In genomic region chr13:32530841-32531253, GRCh38 we compare ENCODE assay signal across 8 cellular contexts. TPM values are rescaled to one million over a fixed set of nuclear protein-coding genes. Genes with fewer than 3 reads are reported as not detected.
A peak's percentile ranks its signal among the peaks of the same experiment; 100 is the strongest.
DNase-seq lines count a peak whose midpoint lies in the region; ATAC-seq and TF ChIP-seq lines count a peak whose summit lies in the region.

No MANE protein-coding gene starts in this region.

- H3K27ac ChIP-seq in right atrium auricular region (peak overlapping the region in 1 of 2 donors; percentile 51), vagina (peak overlapping the region; percentile 25), neural progenitor cell (no peak overlapping the region)

- no peak overlapping the region for H3K9ac ChIP-seq in neural progenitor cell

- H3K4me1 ChIP-seq in right atrium auricular region = peaks cover 0 to 77% of the 10 kb centered on the region in 2 donors
- H3K4me1 ChIP-seq in vagina = peaks cover 91% of the 10 kb centered on the region
- H3K4me1 ChIP-seq in neural progenitor cell = no peaks in the 10 kb centered on the region

- no peaks in the 10 kb centered on the region for H3K9me3 ChIP-seq in right atrium auricular region
- no peaks in the 10 kb centered on the region for H3K9me3 ChIP-seq in vagina
- no peaks in the 10 kb centered on the region for H3K9me3 ChIP-seq in neural progenitor cell (ENCODE audit: low read depth)

- peak; percentile 42 for ATAC-seq in Right ventricle myocardium superior (ENCODE audit: poor library complexity)
- ATAC-seq in HG03135 (IDR thresholded peaks at IDR 0.05; ENCODE audit: unreplicated experiment) = peak; percentile 64

- peaks cover 56% of the 10 kb centered on the region for H4K20me1 ChIP-seq in neural progenitor cell (ENCODE audit: low read depth)

- H3K27me3 Mint-ChIP-seq in neural progenitor cell (ENCODE audit: insufficient read depth, low read depth) = no peaks in the 10 kb centered on the region

- H3F3A ChIP-seq in neural progenitor cell (ENCODE audit: low read depth) = no peaks in the 10 kb centered on the region

- H3K79me2 ChIP-seq in neural progenitor cell (ENCODE audit: low read depth) = peaks cover 91% of the 10 kb centered on the region

- H3K4me2 ChIP-seq in neural progenitor cell = no peak overlapping the region

- H3K36me3 ChIP-seq in right atrium auricular region = peaks cover 7% of the 10 kb centered on the region
- peaks cover 0 to 8% of the 10 kb centered on the region in 2 donors for H3K36me3 ChIP-seq in vagina
- H3K36me3 ChIP-seq in neural progenitor cell = peaks cover 15% of the 10 kb centered on the region

- DNase-seq in Right ventricle myocardium superior (no peak), right atrium auricular region (ENCODE audit: low spot score) (no peak), amniotic epithelial cell (ENCODE audit: low read depth) (peak; percentile 77), left kidney (ENCODE audit: low read depth, low spot score) (peak; percentile 41), vagina (ENCODE audit: extremely low spot score in 2 of 2) (no peak), SIG-M5 (lab: John Stamatoyannopoulos, UW) (no peak), neural progenitor cell (ENCODE audit: low spot score) (no peak)

- no peak overlapping the region for H2AFZ ChIP-seq in neural progenitor cell (replicated peaks)

- no peak for TF ChIP-seq POLR2A in vagina (IDR thresholded peaks at IDR 0.05)

- peaks cover 11% of the 10 kb centered on the region for H3K4me1 Mint-ChIP-seq in neural progenitor cell

- no peak overlapping the region for H3K4me3 Mint-ChIP-seq in neural progenitor cell

- peaks cover 54% of the 10 kb centered on the region for H3K36me3 Mint-ChIP-seq in neural progenitor cell

- TF ChIP-seq CTCF in right atrium auricular region (IDR thresholded peaks at IDR 0.05) = no peak
- TF ChIP-seq CTCF in vagina (IDR thresholded peaks at IDR 0.05) = no peak
- no peak for TF ChIP-seq CTCF in neural progenitor cell (IDR thresholded peaks at IDR 0.05)

- H3K4me3 ChIP-seq in right atrium auricular region = no peak overlapping the region
- H3K4me3 ChIP-seq in vagina = no peak overlapping the region
- H3K4me3 ChIP-seq in neural progenitor cell = no peak overlapping the region

- intact Hi-C loops in Right ventricle myocardium superior (cut with DNase I) = no loop called here
- intact Hi-C loops in vagina (cut with DNase I) = no loop called here

- no peak overlapping the region for H3K27ac Mint-ChIP-seq in neural progenitor cell

- peaks cover 1% of the 10 kb centered on the region for H3K9me3 Mint-ChIP-seq in neural progenitor cell

- H3K27me3 ChIP-seq in right atrium auricular region = no peaks in the 10 kb centered on the region
- H3K27me3 ChIP-seq in vagina = no peaks in the 10 kb centered on the region
- H3K27me3 ChIP-seq in neural progenitor cell = no peaks in the 10 kb centered on the region

RNA-seq across cellular contexts. Expression of gene N4BP2L2, which starts 7.7 kb away (rescaled TPM):
- total RNA-seq in Right ventricle myocardium superior (123 TPM), right atrium auricular region (10 to 100 TPM; 92.8 to 97.5 TPM), vagina (173 TPM), neural progenitor cell (ENCODE audit: low replicate concordance) (86.2 and 153 TPM in 2 replicates)

RNA-seq across cellular contexts. Expression of gene PDS5B, which starts 55.4 kb away (rescaled TPM):
- total RNA-seq in Right ventricle myocardium superior (22.9 TPM), right atrium auricular region (10 to 100 TPM; 14.7 to 16.2 TPM), vagina (49.4 TPM), neural progenitor cell (ENCODE audit: low replicate concordance) (34.6 and 55.9 TPM in 2 replicates)

Comparison
In these comparisons a context has a peak if more than half of its experiments do, and no peak if none do; other contexts are left out.
1. DNase-seq: peak in amniotic epithelial cell (single experiment) and left kidney (single experiment); none in Right ventricle myocardium superior (single experiment), right atrium auricular region (single experiment), vagina (0 of 2), SIG-M5 (single experiment) and neural progenitor cell (single experiment).